11 cellular contexts compared by ENCODE assay signal in genomic region chr10:34985823-34986222, GRCh38.
DNase-seq lines count a peak whose midpoint lies in the region; ATAC-seq and TF ChIP-seq lines count a peak whose summit lies in the region.
"Had no signal": no experiment of that assay in that cellular context is flagged by ENCODE, and none has a peak within 500 bp of the region (broad histone marks: within the 10 kb centered on the region; RNA-seq: fewer than 3 reads in every experiment).

No MANE protein-coding gene starts in this region.

- peak; percentile 37; the same call in 2 of the 3 replicates for TF ChIP-seq CTCF in GM12872 (IDR thresholded peaks at IDR 0.05; ENCODE audit: insufficient read depth, low read depth, low read length)
- TF ChIP-seq CTCF in LNCAP (IDR thresholded peaks at IDR 0.05), result peak; percentile 27; the same call in 1 of the 2 replicates
- TF ChIP-seq CTCF in astrocyte of the spinal cord (IDR thresholded peaks at IDR 0.05; ENCODE audit: low read depth, low read length), result peak; percentile 42
- TF ChIP-seq CTCF in right lobe of liver (IDR thresholded peaks at IDR 0.05), result peak in 1 of 4 donors; percentile 18
- TF ChIP-seq CTCF in CD4-positive, alpha-beta T cell (IDR thresholded peaks at IDR 0.05), result no peak
- no peak for TF ChIP-seq CTCF in vagina (IDR thresholded peaks at IDR 0.05)

- no peaks in the 10 kb centered on the region for H3K27me3 Mint-ChIP-seq in CD4-positive, alpha-beta T cell

- H3K27me3 ChIP-seq in right lobe of liver, result no peaks in the 10 kb centered on the region
- no peaks in the 10 kb centered on the region for H3K27me3 ChIP-seq in CD4-positive, alpha-beta T cell (ENCODE audit: control insufficient read depth, insufficient read depth, low read length)
- no peaks in the 10 kb centered on the region for H3K27me3 ChIP-seq in vagina

- no peaks in the 10 kb centered on the region for H3K4me1 Mint-ChIP-seq in CD4-positive, alpha-beta T cell (ENCODE audit: low read depth)

- in situ Hi-C loops in astrocyte of the spinal cord (cut with HindIII; ENCODE audit: low sequenced_read_pairs), result no loop called here

- H3K9me3 ChIP-seq in right lobe of liver (no peaks in the 10 kb centered on the region), vagina (peaks cover 7% of the 10 kb centered on the region)
- H3K9me3 ChIP-seq in CD4-positive, alpha-beta T cell (ENCODE audit: control insufficient read depth, low read length), result peaks cover 15% of the 10 kb centered on the region

- no peak overlapping the region for H3K4me3 ChIP-seq in astrocyte of the spinal cord (ENCODE audit: low read depth, low read length)
- H3K4me3 ChIP-seq in right lobe of liver, result no peak overlapping the region
- H3K4me3 ChIP-seq in vagina, result no peak overlapping the region

- TF ChIP-seq POLR2A in right lobe of liver (IDR thresholded peaks at IDR 0.05) (no peak), vagina (IDR thresholded peaks at IDR 0.05) (no peak)

- H3K36me3 Mint-ChIP-seq in CD4-positive, alpha-beta T cell (ENCODE audit: low read depth), result no peaks in the 10 kb centered on the region

- H3K9me3 Mint-ChIP-seq in CD4-positive, alpha-beta T cell, result peaks cover 5% of the 10 kb centered on the region

- H3K4me3 Mint-ChIP-seq in CD4-positive, alpha-beta T cell, result no peak overlapping the region
- H3K4me3 Mint-ChIP-seq: T-helper 1 cell treated with Interleukin-12 subunit alpha and Interleukin-12 subunit beta and Interleukin-4 antibody, amounts not matched to agents 30 μg/mL and 1 μg/mL, for 36 hours had no signal

- no peaks in the 10 kb centered on the region for H3K4me1 ChIP-seq in right lobe of liver
- no peaks in the 10 kb centered on the region for H3K4me1 ChIP-seq in vagina

- POLR2A ChIA-PET in CD4-positive, alpha-beta T cell (lab: Charles Lee), result no interaction called here

- 0% methylated on average over 1 of the region's 2 CpGs for WGBS in right lobe of liver (ENCODE audit: insufficient coverage, low coverage, low lambda C conversion rate, missing lambda C conversion rate)

- no peaks in the 10 kb centered on the region for H3K36me3 ChIP-seq in right lobe of liver
- H3K36me3 ChIP-seq in vagina, result no peaks in the 10 kb centered on the region

- intact Hi-C loops in right lobe of liver (cut with DNase I) (no loop called here), vagina (cut with DNase I) (no loop called here)
- intact Hi-C loops in CD4-positive, alpha-beta T cell (cut with DNase I, micrococcal nuclease), result no loop called here

- no peak overlapping the region for H3K27ac Mint-ChIP-seq in CD4-positive, alpha-beta T cell
- H3K27ac Mint-ChIP-seq: T-helper 1 cell treated with Interleukin-12 subunit alpha and Interleukin-12 subunit beta and Interleukin-4 antibody, amounts not matched to agents 30 μg/mL and 1 μg/mL, for 36 hours had no signal

- H3K27ac ChIP-seq in right lobe of liver, result no peak overlapping the region
- no peak overlapping the region for H3K27ac ChIP-seq in CD4-positive, alpha-beta T cell (ENCODE audit: low read depth, low read length)
- no peak overlapping the region for H3K27ac ChIP-seq in vagina

- ATAC-seq in right lobe of liver (peak in 3 of 4 donors; percentile 33 to 59 (median 59)), HG03097 (IDR thresholded peaks at IDR 0.05; ENCODE audit: low FRiP score, unreplicated experiment) (no peak), HG02870 (IDR thresholded peaks at IDR 0.05; ENCODE audit: unreplicated experiment) (no peak)
- ATAC-seq in CD4-positive, alpha-beta T cell (ENCODE audit: poor library complexity), result no peak

- DNase-seq in astrocyte of the spinal cord (ENCODE audit: low read depth, low spot score) (no peak), right lobe of liver (no peak), vagina (ENCODE audit: extremely low spot score in 2 of 2) (no peak)
- DNase-seq in CD4-positive, alpha-beta T cell, result no peak
- DNase-seq: activated effector memory CD4-positive, alpha-beta T cell treated with anti-CD3 and anti-CD28 coated beads, Interleukin-2, amount 50 U/mL, for 16 hours; GOT3 had no signal

- CTCF ChIA-PET in CD4-positive, alpha-beta T cell (lab: Charles Lee), result no interaction called here

Comparison
In these comparisons a context has a peak if more than half of its experiments do, and no peak if none do; other contexts are left out.
1. CTCF ChIP-seq: peak in GM12872 (single experiment), LNCAP (single experiment) and astrocyte of the spinal cord (single experiment); none in CD4-positive, alpha-beta T cell (single experiment) and vagina (0 of 3).
2. ATAC-seq: peak in right lobe of liver (3 of 4); none in HG03097 (single experiment), CD4-positive, alpha-beta T cell (single experiment) and HG02870 (single experiment).